Comparison of ENCODE assay signal across 9 cellular contexts in genomic region chr15:65270811-65271545, GRCh38. TPM values are rescaled to one million over a fixed set of nuclear protein-coding genes. Genes with fewer than 3 reads are reported as not detected.
A peak's percentile ranks its signal among the peaks of the same experiment; 100 is the strongest.
DNase-seq lines count a peak whose midpoint lies in the region; ATAC-seq, FAIRE-seq and TF ChIP-seq lines count a peak whose summit lies in the region.
"Not testable (repeated sequence)": the region's sequence is repeated elsewhere in the genome, so short reads cannot be mapped to it uniquely, and the experiment has no call there.
"Had no signal": no experiment of that assay in that cellular context is flagged by ENCODE, and none has a peak within 500 bp of the region (broad histone marks: within the 10 kb centered on the region; RNA-seq: fewer than 3 reads in every experiment).

No MANE protein-coding gene starts in this region.

- H3K9me3 ChIP-seq in mammary epithelial cell (replicated peaks; ENCODE audit: insufficient read depth, low read length); cardiac muscle cell (ENCODE audit: low read depth): not testable (repeated sequence)

- H3K4me1 ChIP-seq in mammary epithelial cell (ENCODE audit: insufficient read depth, low read length); cardiac muscle cell (ENCODE audit: low read depth): not testable (repeated sequence)

- not testable (repeated sequence) for H3K4me3 ChIP-seq in mammary epithelial cell (replicated peaks in 1 of 3; ENCODE audit: insufficient read depth in 1 of 3, low read depth in 2 of 3, low read length in 3 of 3); cardiac muscle cell

- not testable (repeated sequence) for H3K79me2 ChIP-seq in mammary epithelial cell (ENCODE audit: insufficient read depth, low read length)

- peak; percentile 60 for ATAC-seq in stimulated activated naive CD8-positive, alpha-beta T cell treated with anti-CD3 and anti-CD28 coated beads, Interleukin-15, Interleukin-2, amounts not matched to agents 100 U/mL and 50 U/mL, for 24 hours

- intact Hi-C loops in mammary epithelial cell (cut with micrococcal nuclease) = loop anchor here (1.0 kb wide), 3 partner anchors 82 to 238 kb away; no protein-coding TSS in a partner anchor

- not testable (repeated sequence) for H3K36me3 ChIP-seq in mammary epithelial cell (ENCODE audit: insufficient read depth, low read length); cardiac muscle cell

- peak overlapping the region; percentile 77 for H2AFZ ChIP-seq in mammary epithelial cell (ENCODE audit: low read depth, low read length)

- 37% methylated on average over 15 of the region's 15 CpGs for WGBS in mammary epithelial cell (ENCODE audit: low coverage, missing lambda C conversion rate)

- TF ChIP-seq CTCF in mammary epithelial cell (conservative IDR thresholded peaks at IDR 0.05 in 1 of 2, IDR thresholded peaks at IDR 0.05 in 1 of 2; ENCODE audit: extremely low read depth in 1 of 2, insufficient read depth in 1 of 2, low read depth in 1 of 2, low read length in 2 of 2) (peak; percentile 90 to 92), cardiac muscle cell (IDR thresholded peaks at IDR 0.05; ENCODE audit: low read depth, low read length) (peak; percentile 86)

- DNase-seq in COR-L47 (lab: John Stamatoyannopoulos, UW) (peak; percentile 25), HCEC 1CT (peak; percentile 66), NCI-H226 (peak; percentile 47), mammary epithelial cell (peak; percentile 53), cardiac muscle cell (ENCODE audit: low read depth in 1 of 2, low spot score in 1 of 2) (peak; percentile 82 to 91), myocyte (ENCODE audit: low read depth) (peak; percentile 69)
- DNase-seq in stimulated activated naive CD8-positive, alpha-beta T cell treated with anti-CD3 and anti-CD28 coated beads, Interleukin-15, Interleukin-2, amounts not matched to agents 100 U/mL and 50 U/mL, for 24 hours = peak; percentile 22

- peak; percentile 36 for FAIRE-seq in TTC549 (lab: Jason Lieb, UNC)

- in situ Hi-C loops in mammary epithelial cell (cut with MboI; ENCODE audit: low sequenced_read_pairs in 2 of 2) = loop anchor here in 1 of 2 donors (10.0 kb wide), 1 partner anchor 76 kb away; no protein-coding TSS in a partner anchor

- BruUV-seq in mammary epithelial cell (replicated peaks; lab: Mats Ljungman, UMichigan) = not testable (repeated sequence)

- not testable (repeated sequence) for H4K20me1 ChIP-seq in mammary epithelial cell (ENCODE audit: insufficient read depth, low read length)

- H3K4me2 ChIP-seq in mammary epithelial cell (ENCODE audit: insufficient read depth, low read depth, low read length) = not testable (repeated sequence)

- dilution Hi-C loops in mammary epithelial cell (cut with HindIII; ENCODE audit: low sequenced_read_pairs) = loop anchor here (5.0 kb wide), 1 partner anchor 64 kb away; no protein-coding TSS in a partner anchor

- not testable (repeated sequence) for H3K27ac ChIP-seq in mammary epithelial cell (ENCODE audit: insufficient read depth, low read depth, low read length); cardiac muscle cell

- CTCF ChIA-PET in mammary epithelial cell (lab: Charles Lee; ENCODE audit: low non-redundant PET) = interaction anchor here (0.6 to 0.8 kb wide), 2 partner anchors 90 to 599 kb away, joined by 10 to 24 read pairs; no protein-coding TSS in a partner anchor

- H3K9ac ChIP-seq in mammary epithelial cell (ENCODE audit: insufficient read depth, low read length) = not testable (repeated sequence)

- H3K27me3 ChIP-seq in mammary epithelial cell (ENCODE audit: insufficient read depth, low read length); cardiac muscle cell: not testable (repeated sequence)

RNA-seq across cellular contexts. Expression of gene PARP16, which starts 15.7 kb away (rescaled TPM):
- total RNA-seq in mammary epithelial cell (1 to 10 TPM; 4.9 to 5.2 TPM), cardiac muscle cell (13.3 and 14.2 TPM in 2 replicates), myocyte (7.2 and 7.6 TPM in 2 replicates)
- polyA plus RNA-seq in mammary epithelial cell (3.0 TPM), cardiac muscle cell (16.9 and 24.4 TPM in 2 replicates)
- polyA minus RNA-seq in mammary epithelial cell = 23.8 TPM
- polyA plus RNA-seq in myocyte (2012) = 5.6 TPM

RNA-seq across cellular contexts. Expression of gene RNU5A-1, which starts 24.9 kb away (rescaled TPM):
- total RNA-seq in mammary epithelial cell (not detected), cardiac muscle cell (not detected in 2 replicates), myocyte (not detected in 2 replicates)
- polyA plus RNA-seq in mammary epithelial cell (not detected), cardiac muscle cell (not detected in 2 replicates)
- polyA minus RNA-seq in mammary epithelial cell = under 0.01 TPM
- polyA plus RNA-seq in myocyte (2012) = not detected
- total RNA-seq: frontal cortex had no signal

RNA-seq across cellular contexts. Expression of gene RNU5B-1, which starts 33.5 kb away (rescaled TPM):
- total RNA-seq in mammary epithelial cell = not detected
- not detected for polyA plus RNA-seq in mammary epithelial cell
- polyA minus RNA-seq in mammary epithelial cell = under 0.01 TPM
- not detected in 2 replicates for total RNA-seq in cardiac muscle cell
- not detected in 2 replicates for polyA plus RNA-seq in cardiac muscle cell
- total RNA-seq in myocyte = not detected in 2 replicates
- polyA plus RNA-seq in myocyte (2012) = not detected
- total RNA-seq: frontal cortex had no signal

RNA-seq across cellular contexts. Expression of gene CILP, which starts 59.7 kb away (rescaled TPM):
- total RNA-seq in mammary epithelial cell (not detected), cardiac muscle cell (0.32 and 1.0 TPM in 2 replicates), myocyte (0.27 and 0.52 TPM in 2 replicates)
- polyA plus RNA-seq in mammary epithelial cell (not detected), cardiac muscle cell (0.29 and 0.50 TPM in 2 replicates)
- polyA minus RNA-seq in mammary epithelial cell = not detected
- 1.5 TPM for polyA plus RNA-seq in myocyte (2012)

Comparison
In these comparisons a context has a peak if more than half of its experiments do, and no peak if none do; other contexts are left out.
1. DNase-seq: peak in every context shown above with its lines; median percentile 86 in cardiac muscle cell; 69 in myocyte; 66 in HCEC 1CT; 53 in mammary epithelial cell; 47 in NCI-H226; 25 in COR-L47; 22 in stimulated activated naive CD8-positive, alpha-beta T cell treated with anti-CD3 and anti-CD28 coated beads, Interleukin-15, Interleukin-2, amounts not matched to agents 100 U/mL and 50 U/mL, for 24 hours.